In genomic region chr13:23953860-23954512, GRCh38 we compare ENCODE assay signal across 32 cellular contexts. TPM values are rescaled to one million over a fixed set of nuclear protein-coding genes. Genes with fewer than 3 reads are reported as not detected.
"Had no signal": no experiment of that assay in that cellular context is flagged by ENCODE, and none has a peak within 500 bp of the region (broad histone marks: within the 10 kb centered on the region; RNA-seq: fewer than 3 reads in every experiment).

No MANE protein-coding gene starts in this region.

- DNase-seq: activated CD4-positive, alpha-beta T cell treated with anti-CD3 and anti-CD28 coated beads for 48 hours; activated CD4-positive, alpha-beta T cell treated with anti-CD3 and anti-CD28 coated beads, Interleukin-2, amount 50 U/mL, for 4 hours; activated CD4-positive, CD25-positive, alpha-beta regulatory T cell treated with anti-CD3 and anti-CD28 coated beads, Interleukin-2, amount 50 U/mL, for 72 hours; activated CD8-positive, alpha-beta memory T cell treated with anti-CD3 and anti-CD28 coated beads, Interleukin-2, amount 10 ng/mL, durations not matched to agents 7 days and 5 days; activated effector memory CD4-positive, alpha-beta T cell treated with anti-CD3 and anti-CD28 coated beads, Interleukin-2, amount 50 U/mL, for 16 hours; activated naive CD4-positive, alpha-beta T cell treated with Interleukin-2 at 50 U/mL for 16 hours; activated naive CD8-positive, alpha-beta T cell treated with anti-CD3 and anti-CD28 coated beads, Interleukin-2, amount 50 U/mL, for 24 hours; activated T-cell treated with anti-CD3 and anti-CD28 coated beads, Interleukin-2, amount 50 U/mL, for 24 hours; amniotic stem cell; body of pancreas; central memory CD4-positive, alpha-beta T cell; MG63; MV-4-11; NCI-H1105; NCI-H1436; NCI-H1694 treated with DMSO at 0.1 percent for 48 hours; NCI-H2029 treated with DMSO at 0.1 percent for 48 hours; NCI-H345; NCI-H510A; NCI-H526 treated with DMSO at 0.1 percent for 48 hours; Peyer's patch; Right ventricle myocardium superior; SK-N-SH had no signal

- H3K4me2 ChIP-seq: SK-N-SH had no signal

- H3K4me1 ChIP-seq: ascending aorta, body of pancreas, Peyer's patch, SJCRH30 had no signal

- H3K27me3 ChIP-seq: ascending aorta, body of pancreas, MG63, Peyer's patch, SJCRH30 had no signal

- H3K27ac Mint-ChIP-seq: activated CD8-positive, alpha-beta memory T cell treated with anti-CD3 and anti-CD28 coated beads, Interleukin-2, amount 10 ng/mL, durations not matched to agents 7 days and 5 days; activated naive CD8-positive, alpha-beta T cell treated with anti-CD3 and anti-CD28 coated beads, Interleukin-2, amount 50 U/mL, for 24 hours; activated T-cell treated with anti-CD3 and anti-CD28 coated beads, Interleukin-2, amount 50 U/mL, for 24 hours; activated T-helper 1 cell treated with anti-CD3 and anti-CD28 coated beads, Interleukin-12 subunit alpha, Interleukin-12 subunit beta, Interleukin-2, Interleukin-4 antibody, amounts not matched to agents 30 ng/mL and 10 ng/mL and 1 ng/mL, durations not matched to agents 14 hours and 24 hours and 36 hours; WTC11 had no signal

- H3K9me3 ChIP-seq: ascending aorta, body of pancreas, MG63, Peyer's patch, SJCRH30, SK-N-SH had no signal

- H3K36me3 ChIP-seq: ascending aorta, MG63, Peyer's patch, SJCRH30 had no signal

- H3K27ac ChIP-seq: ascending aorta, body of pancreas, Peyer's patch, RWPE1, SJCRH30 had no signal

- H3K4me3 Mint-ChIP-seq: activated CD8-positive, alpha-beta memory T cell treated with anti-CD3 and anti-CD28 coated beads, Interleukin-2, amount 10 ng/mL, durations not matched to agents 7 days and 5 days; activated naive CD8-positive, alpha-beta T cell treated with anti-CD3 and anti-CD28 coated beads, Interleukin-2, amount 50 U/mL, for 24 hours; activated T-cell treated with anti-CD3 and anti-CD28 coated beads, Interleukin-2, amount 50 U/mL, for 24 hours; activated T-helper 1 cell treated with anti-CD3 and anti-CD28 coated beads, Interleukin-12 subunit alpha, Interleukin-12 subunit beta, Interleukin-2, Interleukin-4 antibody, amounts not matched to agents 30 ng/mL and 10 ng/mL and 1 ng/mL, durations not matched to agents 14 hours and 24 hours and 36 hours; WTC11 had no signal

- H3K36me3 Mint-ChIP-seq: activated CD8-positive, alpha-beta memory T cell treated with anti-CD3 and anti-CD28 coated beads, Interleukin-2, amount 10 ng/mL, durations not matched to agents 7 days and 5 days; activated naive CD4-positive, alpha-beta T cell treated with anti-CD3 and anti-CD28 coated beads, Interleukin-2, amount 50 U/mL, for 72 hours; WTC11 had no signal

- H3K9ac ChIP-seq: SK-N-SH had no signal

- ATAC-seq: activated CD8-positive, alpha-beta memory T cell treated with anti-CD3 and anti-CD28 coated beads, Interleukin-2, amount 10 ng/mL, durations not matched to agents 7 days and 5 days; activated naive CD4-positive, alpha-beta T cell treated with anti-CD3 and anti-CD28 coated beads, Interleukin-2, amount 50 U/mL, for 72 hours; body of pancreas; WTC11 had no signal

- H3K4me3 ChIP-seq: ascending aorta, body of pancreas, MG63, Peyer's patch, SJCRH30 had no signal

RNA-seq across cellular contexts. Expression of gene C1QTNF9B, which starts 56.7 kb away (rescaled TPM):
- total RNA-seq: activated CD8-positive, alpha-beta memory T cell treated with anti-CD3 and anti-CD28 coated beads, Interleukin-2, amount 10 ng/mL, durations not matched to agents 7 days and 5 days; activated naive CD4-positive, alpha-beta T cell treated with anti-CD3 and anti-CD28 coated beads, Interleukin-2, amount 50 U/mL, for 72 hours; activated T-helper 1 cell treated with anti-CD3 and anti-CD28 coated beads, Interleukin-12 subunit alpha, Interleukin-12 subunit beta, Interleukin-2, Interleukin-4 antibody, amounts not matched to agents 30 ng/mL and 10 ng/mL and 1 ng/mL, durations not matched to agents 14 hours and 24 hours and 36 hours; ascending aorta; body of pancreas; bronchial epithelial cell; chondrocyte; SJCRH30; T-helper 1 cell treated with Interleukin-12 subunit alpha and Interleukin-12 subunit beta and Interleukin-4 antibody, amounts not matched to agents 30 ng/mL and 1 ng/mL, for 36 hours had no signal
- polyA plus RNA-seq: SK-N-SH had no signal
